21 cellular contexts compared by ENCODE assay signal in genomic region chr15:32124726-32125125, GRCh38.
"Had no signal": no experiment of that assay in that cellular context is flagged by ENCODE, and none has a peak within 500 bp of the region (broad histone marks: within the 10 kb centered on the region; RNA-seq: fewer than 3 reads in every experiment).

No MANE protein-coding gene starts in this region.

- H3K4me1 ChIP-seq: left lung, psoas muscle, sigmoid colon, suprapubic skin had no signal

- ATAC-seq: effector memory CD8-positive, alpha-beta T cell; left cardiac atrium; left lung; naive thymus-derived CD4-positive, alpha-beta T cell; psoas muscle; right cardiac atrium; stimulated activated memory B cell treated with anti-CD40 and anti-IgM and Interleukin-4, amounts not matched to agents 10 μg/mL and 1 μg/mL and 100 μg/mL, for 72 hours; stimulated activated naive CD8-positive, alpha-beta T cell treated with anti-CD3 and anti-CD28 coated beads, Interleukin-15, Interleukin-2, amounts not matched to agents 100 U/mL and 50 U/mL, for 24 hours had no signal

- H3K36me3 Mint-ChIP-seq: naive thymus-derived CD4-positive, alpha-beta T cell; stimulated activated memory B cell treated with anti-CD40 and anti-IgM and Interleukin-4, amounts not matched to agents 10 μg/mL and 1 μg/mL and 100 μg/mL, for 72 hours had no signal

- H3K27ac ChIP-seq: coronary artery, left lung, ovary, psoas muscle, sigmoid colon, suprapubic skin had no signal

- H3K9me3 Mint-ChIP-seq: effector memory CD8-positive, alpha-beta T cell; naive thymus-derived CD4-positive, alpha-beta T cell; nephron; stimulated activated memory B cell treated with anti-CD40 and anti-IgM and Interleukin-4, amounts not matched to agents 10 μg/mL and 1 μg/mL and 100 μg/mL, for 72 hours had no signal

- H3K4me3 Mint-ChIP-seq: effector memory CD8-positive, alpha-beta T cell; naive thymus-derived CD4-positive, alpha-beta T cell; nephron; stimulated activated memory B cell treated with anti-CD40 and anti-IgM and Interleukin-4, amounts not matched to agents 10 μg/mL and 1 μg/mL and 100 μg/mL, for 72 hours had no signal

- H3K36me3 ChIP-seq: left lung, ovary, sigmoid colon, suprapubic skin had no signal

- H3K4me1 Mint-ChIP-seq: stimulated activated memory B cell treated with anti-CD40 and anti-IgM and Interleukin-4, amounts not matched to agents 10 μg/mL and 1 μg/mL and 100 μg/mL, for 72 hours had no signal

- H3K27ac Mint-ChIP-seq: effector memory CD8-positive, alpha-beta T cell; naive thymus-derived CD4-positive, alpha-beta T cell; nephron; stimulated activated memory B cell treated with anti-CD40 and anti-IgM and Interleukin-4, amounts not matched to agents 10 μg/mL and 1 μg/mL and 100 μg/mL, for 72 hours had no signal

- H3K27me3 ChIP-seq: left lung, ovary, sigmoid colon, suprapubic skin had no signal

- DNase-seq: dermis blood vessel endothelial cell; effector memory CD8-positive, alpha-beta T cell; erythroblast; left cardiac atrium; left lung; mesenchymal stem cell; midbrain; naive thymus-derived CD4-positive, alpha-beta T cell; occipital lobe; ovary; posterior cingulate gyrus; psoas muscle; right cardiac atrium; sigmoid colon; stimulated activated CD4-positive, alpha-beta T cell treated with anti-CD3 and anti-CD28 coated beads, Interleukin-4, amount 100 ng/mL, for 4 hours; stimulated activated naive CD8-positive, alpha-beta T cell treated with anti-CD3 and anti-CD28 coated beads, Interleukin-15, Interleukin-2, amounts not matched to agents 100 U/mL and 50 U/mL, for 24 hours; trophoblast cell had no signal

- H3K4me3 ChIP-seq: coronary artery, left lung, ovary, psoas muscle, sigmoid colon, suprapubic skin had no signal

- H3K9me3 ChIP-seq: left lung, ovary, psoas muscle, sigmoid colon, suprapubic skin had no signal
